ENCODE assay signal across 8 cellular contexts in the genomic region with DNA sequence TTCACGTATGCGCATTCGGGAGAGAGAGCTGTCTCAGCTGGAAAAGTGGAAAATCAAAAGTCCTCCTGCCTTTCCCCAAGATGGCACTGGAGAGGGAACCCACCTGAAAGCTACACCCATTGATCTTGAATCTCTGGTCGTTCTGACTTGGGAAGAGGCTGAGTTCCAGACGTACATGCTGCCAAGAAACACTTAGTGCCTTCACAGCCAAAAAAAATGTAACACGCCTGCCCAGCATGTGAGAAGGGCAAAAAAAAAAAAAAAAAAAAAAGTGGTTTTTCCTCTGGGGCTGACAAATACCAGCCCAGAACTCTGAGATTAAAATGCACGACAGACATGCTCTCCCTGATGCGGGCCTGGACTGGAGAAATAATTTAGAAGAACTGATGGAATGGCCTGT.
"Had no signal": no experiment of that assay in that cellular context is flagged by ENCODE, and none has a peak within 500 bp of the region (broad histone marks: within the 10 kb centered on the region; RNA-seq: fewer than 3 reads in every experiment).

No MANE protein-coding gene starts in this region.

- H2AFZ ChIP-seq: GM23248 had no signal

- H3K4me1 ChIP-seq: HAP-1 had no signal

- H3K27ac ChIP-seq: GM23248, HL-60 had no signal

- H3K9me3 ChIP-seq: HAP-1 had no signal

- FAIRE-seq: HepG2 had no signal

- H3K4me3 ChIP-seq: GM23248, HAP-1 had no signal

- H3K9ac ChIP-seq: GM23248 had no signal

- H3K36me3 ChIP-seq: HAP-1 had no signal

- ATAC-seq: HCT116, HepG2 had no signal

- DNase-seq: GM23248, GOT3, H7, HFFc6 had no signal
